ENCODE assay signal across 8 cellular contexts in genomic region chr6:33299237-33299944, GRCh38. TPM values are rescaled to one million over a fixed set of nuclear protein-coding genes. Genes with fewer than 3 reads are reported as not detected.
DNase-seq lines count a peak whose midpoint lies in the region; ATAC-seq and FAIRE-seq lines count a peak whose summit lies in the region.

No MANE protein-coding gene starts in this region.

- no peaks in the 10 kb centered on the region for H3K9me3 Mint-ChIP-seq in T-helper 1 cell treated with Interleukin-12 subunit alpha and Interleukin-12 subunit beta and Interleukin-4 antibody, amounts not matched to agents 30 μg/mL and 1 μg/mL, for 36 hours

- peaks cover 40% of the 10 kb centered on the region for H3K36me3 Mint-ChIP-seq in T-helper 1 cell treated with Interleukin-12 subunit alpha and Interleukin-12 subunit beta and Interleukin-4 antibody, amounts not matched to agents 30 μg/mL and 1 μg/mL, for 36 hours (ENCODE audit: low read depth)

- peaks cover 33% of the 10 kb centered on the region for H3K4me1 Mint-ChIP-seq in T-helper 1 cell treated with Interleukin-12 subunit alpha and Interleukin-12 subunit beta and Interleukin-4 antibody, amounts not matched to agents 30 μg/mL and 1 μg/mL, for 36 hours (ENCODE audit: low read depth)

- peak overlapping the region; percentile 95 for H3K4me3 Mint-ChIP-seq in T-helper 1 cell treated with Interleukin-12 subunit alpha and Interleukin-12 subunit beta and Interleukin-4 antibody, amounts not matched to agents 30 μg/mL and 1 μg/mL, for 36 hours

- ATAC-seq in GM18498 (IDR thresholded peaks at IDR 0.05; ENCODE audit: unreplicated experiment) (peak; percentile 76), HG02943 (IDR thresholded peaks at IDR 0.05; ENCODE audit: low read depth, unreplicated experiment) (peak; percentile 57), left ventricle myocardium superior (peak; percentile 82)

- no peaks in the 10 kb centered on the region for H3K27me3 Mint-ChIP-seq in T-helper 1 cell treated with Interleukin-12 subunit alpha and Interleukin-12 subunit beta and Interleukin-4 antibody, amounts not matched to agents 30 μg/mL and 1 μg/mL, for 36 hours (ENCODE audit: low read depth)

- FAIRE-seq in urothelium cell line (lab: Jason Lieb, UNC) = no peak

- intact Hi-C loops in left ventricle myocardium superior (cut with micrococcal nuclease) = no loop called here

- H3K27ac Mint-ChIP-seq in T-helper 1 cell treated with Interleukin-12 subunit alpha and Interleukin-12 subunit beta and Interleukin-4 antibody, amounts not matched to agents 30 μg/mL and 1 μg/mL, for 36 hours = peak overlapping the region; percentile 98

- peak; percentile 74 for DNase-seq in NCI-H1694 treated with DMSO at 0.1 percent for 48 hours (lab: John Stamatoyannopoulos, UW)
- peak; percentile 46 to 92 (median 83) for DNase-seq in amygdala (lab: John Stamatoyannopoulos, UW)
- peak; percentile 94 for DNase-seq in left ventricle myocardium superior
- DNase-seq in pulmonary artery endothelial cell (ENCODE audit: low read depth, low spot score) = peak; percentile 70
- peak; percentile 89 for DNase-seq in urothelium cell line (ENCODE audit: low spot score)

RNA-seq across cellular contexts. Expression of gene RGL2, which starts 0.6 kb away (rescaled TPM):
- total RNA-seq in left ventricle myocardium superior (59.4 TPM), pulmonary artery endothelial cell (39.4 and 42.5 TPM in 2 replicates)

RNA-seq across cellular contexts. Expression of gene PFDN6, which starts 10.0 kb away (rescaled TPM):
- total RNA-seq in left ventricle myocardium superior (57.3 TPM), pulmonary artery endothelial cell (51.2 and 53.3 TPM in 2 replicates)

RNA-seq across cellular contexts. Expression of gene WDR46, which starts 10.4 kb away (rescaled TPM):
- total RNA-seq in left ventricle myocardium superior = 15.1 TPM
- 90.2 and 94.7 TPM in 2 replicates for total RNA-seq in pulmonary artery endothelial cell

RNA-seq across cellular contexts. Expression of gene TAPBP, which starts 14.5 kb away (rescaled TPM):
- total RNA-seq in left ventricle myocardium superior = 93.0 TPM
- total RNA-seq in pulmonary artery endothelial cell = 48.7 and 71.1 TPM in 2 replicates

RNA-seq across cellular contexts. Expression of gene ZBTB22, which starts 18.2 kb away (rescaled TPM):
- total RNA-seq in left ventricle myocardium superior = 11.1 TPM
- 14.3 and 16.4 TPM in 2 replicates for total RNA-seq in pulmonary artery endothelial cell

Comparison
In these comparisons a context has a peak if more than half of its experiments do, and no peak if none do; other contexts are left out.
1. Peak in every context shown above with its lines: DNase-seq and ATAC-seq.